ENCODE assay signal across 24 cellular contexts in the genomic region with DNA sequence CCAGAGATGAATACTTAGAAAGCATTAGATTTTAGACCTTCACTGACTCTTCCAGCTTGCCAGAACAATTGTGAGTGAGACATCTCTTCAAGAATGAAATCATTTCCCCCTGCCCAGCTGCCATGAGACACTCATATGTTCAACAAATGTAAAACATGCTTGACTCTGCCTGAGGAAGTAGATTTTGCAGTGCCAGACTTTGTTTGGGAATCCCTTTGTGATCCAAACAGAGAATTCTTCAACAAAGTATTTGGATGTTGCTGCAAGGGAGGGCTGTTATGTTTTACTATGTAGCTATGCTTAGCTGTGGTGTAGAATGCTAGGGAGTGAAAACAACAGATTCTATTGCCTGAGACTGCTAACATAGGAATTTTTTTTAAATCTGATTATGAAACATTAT.
A peak's percentile ranks its signal among the peaks of the same experiment; 100 is the strongest.
DNase-seq lines count a peak whose midpoint lies in the region; ATAC-seq, FAIRE-seq and TF ChIP-seq lines count a peak whose summit lies in the region.
"Had no signal": no experiment of that assay in that cellular context is flagged by ENCODE, and none has a peak within 500 bp of the region (broad histone marks: within the 10 kb centered on the region; RNA-seq: fewer than 3 reads in every experiment).

No MANE protein-coding gene starts in this region.

- FAIRE-seq in HTR-8/SVneo (lab: Jason Lieb, UNC) (no peak), GM12891 (lab: Jason Lieb, UNC) (no peak)
- FAIRE-seq: H1, kidney had no signal

- ATAC-seq in SK-N-SH treated with all-trans-retinoic acid at 6 μM for 48 hours (peak; percentile 23), right cardiac atrium (no peak)
- ATAC-seq: activated CD8-positive, alpha-beta T cell treated with anti-CD3 and anti-CD28 coated beads, Interleukin-2, amount 10 ng/mL, durations not matched to agents 7 days and 5 days had no signal

- no peak overlapping the region for H3K4me3 Mint-ChIP-seq in nephron progenitor cell
- H3K4me3 Mint-ChIP-seq: activated CD8-positive, alpha-beta T cell treated with anti-CD3 and anti-CD28 coated beads, Interleukin-2, amount 10 ng/mL, durations not matched to agents 7 days and 5 days; activated naive CD8-positive, alpha-beta T cell; stimulated activated naive CD8-positive, alpha-beta T cell treated with anti-CD3 and anti-CD28 coated beads, Interleukin-15, Interleukin-2, amounts not matched to agents 100 ng/mL and 50 ng/mL, for 24 hours had no signal

- H3K4me3 ChIP-seq in fibroblast of mammary gland (ENCODE audit: control insufficient read depth, low read depth, low read length) (no peak overlapping the region), right cardiac atrium (ENCODE audit: low read length) (no peak overlapping the region)
- H3K4me3 ChIP-seq: breast epithelium, esophagus muscularis mucosa, right atrium auricular region had no signal

- H3K9me3 Mint-ChIP-seq in nephron progenitor cell: peaks cover 3% of the 10 kb centered on the region
- H3K9me3 Mint-ChIP-seq: stimulated activated naive CD8-positive, alpha-beta T cell treated with anti-CD3 and anti-CD28 coated beads, Interleukin-15, Interleukin-2, amounts not matched to agents 100 ng/mL and 50 ng/mL, for 24 hours had no signal

- H3K9me3 ChIP-seq in right cardiac atrium (ENCODE audit: control insufficient read depth, low read length): no peaks in the 10 kb centered on the region
- H3K9me3 ChIP-seq: breast epithelium, esophagus muscularis mucosa, right atrium auricular region had no signal

- H3K36me3 Mint-ChIP-seq in nephron progenitor cell (ENCODE audit: low read depth): peaks cover 7% of the 10 kb centered on the region
- H3K36me3 Mint-ChIP-seq: activated naive CD8-positive, alpha-beta T cell had no signal

- peak; percentile 1 for DNase-seq in Ammon's horn (ENCODE audit: low spot score)
- DNase-seq in fibroblast of mammary gland (ENCODE audit: low read depth): peak; percentile 73
- no peak for DNase-seq in nephron progenitor cell
- DNase-seq in right cardiac atrium: no peak
- no peak for DNase-seq in HTR-8/SVneo (ENCODE audit: insufficient read length, low spot score)
- DNase-seq in GM12891 (ENCODE audit: insufficient read length, low spot score): no peak
- no peak for DNase-seq in NCI-H2107 (lab: John Stamatoyannopoulos, UW)
- DNase-seq: activated CD8-positive, alpha-beta T cell treated with anti-CD3 and anti-CD28 coated beads, Interleukin-2, amount 10 ng/mL, durations not matched to agents 7 days and 5 days; activated T-cell treated with anti-CD3 and anti-CD28 coated beads, Interleukin-2, amount 50 U/mL, for 48 hours; DMS79 treated with DMSO at 0.1 percent for 48 hours; effector CD4-positive, alpha-beta T cell; kidney; NCI-H1092 treated with DMSO at 0.1 percent for 48 hours; NCI-H526; Right ventricle myocardium superior; T-helper 1 cell; trophoblast cell had no signal

- no peak for TF ChIP-seq POLR2A in GM12891 (IDR thresholded peaks at IDR 0.05; ENCODE audit: low read depth, low read length)

- H3K4me1 Mint-ChIP-seq in nephron progenitor cell: peaks cover 24% of the 10 kb centered on the region

- no peaks in the 10 kb centered on the region for H3K27me3 Mint-ChIP-seq in nephron progenitor cell (ENCODE audit: low read depth, poor library complexity)
- H3K27me3 Mint-ChIP-seq: activated naive CD8-positive, alpha-beta T cell had no signal

- H3K27ac Mint-ChIP-seq in nephron progenitor cell: peak overlapping the region; percentile 10
- H3K27ac Mint-ChIP-seq: activated CD8-positive, alpha-beta T cell treated with anti-CD3 and anti-CD28 coated beads, Interleukin-2, amount 10 ng/mL, durations not matched to agents 7 days and 5 days; activated naive CD8-positive, alpha-beta T cell; stimulated activated naive CD8-positive, alpha-beta T cell treated with anti-CD3 and anti-CD28 coated beads, Interleukin-15, Interleukin-2, amounts not matched to agents 100 ng/mL and 50 ng/mL, for 24 hours had no signal

- H3K27ac ChIP-seq in right cardiac atrium (ENCODE audit: low read length): no peak overlapping the region
- H3K27ac ChIP-seq: breast epithelium, esophagus muscularis mucosa, right atrium auricular region had no signal

- no peak for TF ChIP-seq CTCF in fibroblast of mammary gland (conservative IDR thresholded peaks at IDR 0.05; ENCODE audit: control insufficient read depth, insufficient read depth, low read depth, low read length)
- TF ChIP-seq CTCF in nephron progenitor cell (IDR thresholded peaks at IDR 0.05): no peak

- no peaks in the 10 kb centered on the region for H3K27me3 ChIP-seq in right cardiac atrium (ENCODE audit: control insufficient read depth, insufficient read depth)
- H3K27me3 ChIP-seq: breast epithelium, esophagus muscularis mucosa, right atrium auricular region had no signal

- no peaks in the 10 kb centered on the region for H3K4me1 ChIP-seq in right cardiac atrium (ENCODE audit: control insufficient read depth, insufficient read depth, low read length)
- H3K4me1 ChIP-seq: breast epithelium, esophagus muscularis mucosa, right atrium auricular region had no signal

- intact Hi-C loops in right cardiac atrium (cut with DNase I): no loop called here

TF ChIP-seq in SK-N-SH treated with all-trans-retinoic acid at 6 μM for 48 hours, 23 proteins besides CTCF, POLR2A, EP300 and RAD21 (continues in another document):
- TF ChIP-seq, protein P1, sequence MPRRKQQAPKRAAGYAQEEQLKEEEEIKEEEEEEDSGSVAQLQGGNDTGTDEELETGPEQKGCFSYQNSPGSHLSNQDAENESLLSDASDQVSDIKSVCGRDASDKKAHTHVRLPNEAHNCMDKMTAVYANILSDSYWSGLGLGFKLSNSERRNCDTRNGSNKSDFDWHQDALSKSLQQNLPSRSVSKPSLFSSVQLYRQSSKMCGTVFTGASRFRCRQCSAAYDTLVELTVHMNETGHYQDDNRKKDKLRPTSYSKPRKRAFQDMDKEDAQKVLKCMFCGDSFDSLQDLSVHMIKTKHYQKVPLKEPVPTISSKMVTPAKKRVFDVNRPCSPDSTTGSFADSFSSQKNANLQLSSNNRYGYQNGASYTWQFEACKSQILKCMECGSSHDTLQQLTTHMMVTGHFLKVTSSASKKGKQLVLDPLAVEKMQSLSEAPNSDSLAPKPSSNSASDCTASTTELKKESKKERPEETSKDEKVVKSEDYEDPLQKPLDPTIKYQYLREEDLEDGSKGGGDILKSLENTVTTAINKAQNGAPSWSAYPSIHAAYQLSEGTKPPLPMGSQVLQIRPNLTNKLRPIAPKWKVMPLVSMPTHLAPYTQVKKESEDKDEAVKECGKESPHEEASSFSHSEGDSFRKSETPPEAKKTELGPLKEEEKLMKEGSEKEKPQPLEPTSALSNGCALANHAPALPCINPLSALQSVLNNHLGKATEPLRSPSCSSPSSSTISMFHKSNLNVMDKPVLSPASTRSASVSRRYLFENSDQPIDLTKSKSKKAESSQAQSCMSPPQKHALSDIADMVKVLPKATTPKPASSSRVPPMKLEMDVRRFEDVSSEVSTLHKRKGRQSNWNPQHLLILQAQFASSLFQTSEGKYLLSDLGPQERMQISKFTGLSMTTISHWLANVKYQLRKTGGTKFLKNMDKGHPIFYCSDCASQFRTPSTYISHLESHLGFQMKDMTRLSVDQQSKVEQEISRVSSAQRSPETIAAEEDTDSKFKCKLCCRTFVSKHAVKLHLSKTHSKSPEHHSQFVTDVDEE (CRISPR knock-in tag; IDR thresholded peaks at IDR 0.05): no peak
- TF ChIP-seq ARNTL (CRISPR knock-in tag; IDR thresholded peaks at IDR 0.05; ENCODE audit: borderline replicate concordance, low read depth) (no peak), ESRRG (CRISPR knock-in tag; IDR thresholded peaks at IDR 0.05) (no peak), BACH2 (CRISPR knock-in tag; IDR thresholded peaks at IDR 0.05; ENCODE audit: borderline replicate concordance) (no peak), ZC3H10 (CRISPR knock-in tag; IDR thresholded peaks at IDR 0.05) (no peak), ZFP3 (CRISPR knock-in tag; IDR thresholded peaks at IDR 0.05) (no peak)

TF ChIP-seq in GM12891, 5 proteins besides CTCF, POLR2A, EP300 and RAD21:
- TF ChIP-seq PAX5 (IDR thresholded peaks at IDR 0.05; ENCODE audit: insufficient read depth, low read length, severe bottlenecking) (no peak), TAF1 (IDR thresholded peaks at IDR 0.05; ENCODE audit: low read depth, low read length) (no peak), POU2F2 (IDR thresholded peaks at IDR 0.05; ENCODE audit: low read depth, low read length) (no peak), SPI1 (IDR thresholded peaks at IDR 0.05; ENCODE audit: low read depth, low read length) (no peak), POLR2AphosphoS5 (IDR thresholded peaks at IDR 0.05; ENCODE audit: low read depth, low read length) (no peak)

Comparison
In these comparisons a context has a peak if more than half of its experiments do, and no peak if none do; other contexts are left out.
1. DNase-seq: peak in Ammon's horn (single experiment) and fibroblast of mammary gland (single experiment); none in nephron progenitor cell (single experiment), right cardiac atrium (0 of 3), HTR-8/SVneo (single experiment), GM12891 (single experiment) and NCI-H2107 (single experiment).